In genomic region chr1:88250915-88251314, GRCh38 we compare ENCODE assay signal across 8 cellular contexts.
"Had no signal": no experiment of that assay in that cellular context is flagged by ENCODE, and none has a peak within 500 bp of the region (broad histone marks: within the 10 kb centered on the region; RNA-seq: fewer than 3 reads in every experiment).

No MANE protein-coding gene starts in this region.

- H3K4me3 ChIP-seq: GM12878 had no signal

- FAIRE-seq: G401.6, GM12878, GM12891, GM12892, GM18507, GM19239 had no signal

- DNase-seq: GDM1, GF-D8 had no signal

- ATAC-seq: GM12878 had no signal
